15 cellular contexts compared by ENCODE assay signal in genomic region chrX:118493653-118494297, GRCh38. TPM values are rescaled to one million over a fixed set of nuclear protein-coding genes. Genes with fewer than 3 reads are reported as not detected.
DNase-seq lines count a peak whose midpoint lies in the region; ATAC-seq and TF ChIP-seq lines count a peak whose summit lies in the region.
"Had no signal": no experiment of that assay in that cellular context is flagged by ENCODE, and none has a peak within 500 bp of the region (broad histone marks: within the 10 kb centered on the region; RNA-seq: fewer than 3 reads in every experiment).

No MANE protein-coding gene starts in this region.

- no peak for ATAC-seq in activated CD4-positive, alpha-beta T cell treated with anti-CD3 and anti-CD28 coated beads for 36 hours
- no peak for ATAC-seq in PC-3

- H3K4me3 ChIP-seq in PC-3 (ENCODE audit: low read length) (no peak overlapping the region), coronary artery (no peak overlapping the region)

- H3K4me2 ChIP-seq in PC-3 (ENCODE audit: low read length), result no peak overlapping the region

- H3K27ac ChIP-seq in PC-3 (ENCODE audit: low read length) (no peak overlapping the region), coronary artery (no peak overlapping the region)
- H3K27ac ChIP-seq: 22Rv1 had no signal

- H3K4me1 ChIP-seq in PC-3 (ENCODE audit: insufficient read depth, low read length), result no peaks in the 10 kb centered on the region
- H3K4me1 ChIP-seq: BE2C had no signal

- peak overlapping the region; percentile 24 for H3K27ac Mint-ChIP-seq in activated CD4-positive, alpha-beta T cell treated with anti-CD3 and anti-CD28 coated beads for 36 hours
- peak overlapping the region; percentile 28 for H3K27ac Mint-ChIP-seq in dendritic cell treated with granulocyte-macrophage colony-stimulating factor and Interleukin-4, amounts not matched to agents 40 ng/mL and 50 ng/mL, for 4 days
- no peak overlapping the region for H3K27ac Mint-ChIP-seq in mesothelial cell of epicardium

- no TSS peak for BruUV-seq in PC-3 (replicated peaks; lab: Mats Ljungman, UMichigan)

- H4K20me1 ChIP-seq in PC-3 (ENCODE audit: low read length), result no peaks in the 10 kb centered on the region

- H3K36me3 ChIP-seq in PC-3 (ENCODE audit: low read depth, low read length), result no peaks in the 10 kb centered on the region
- H3K36me3 ChIP-seq: BE2C had no signal

- CTCF ChIA-PET in activated CD4-positive, alpha-beta T cell treated with anti-CD3 and anti-CD28 coated beads for 36 hours (lab: Charles Lee), result no interaction called here
- CTCF ChIA-PET in PC-3 (lab: Charles Lee), result no interaction called here

- no peak overlapping the region for H3K9ac ChIP-seq in PC-3 (ENCODE audit: low read length)

- peaks cover 9% of the 10 kb centered on the region for H3K36me3 Mint-ChIP-seq in activated CD4-positive, alpha-beta T cell treated with anti-CD3 and anti-CD28 coated beads for 36 hours (ENCODE audit: low read depth)
- H3K36me3 Mint-ChIP-seq in dendritic cell treated with granulocyte-macrophage colony-stimulating factor and Interleukin-4, amounts not matched to agents 40 ng/mL and 50 ng/mL, for 4 days (ENCODE audit: low read depth), result peaks cover 20% of the 10 kb centered on the region
- H3K36me3 Mint-ChIP-seq in mesothelial cell of epicardium, result no peaks in the 10 kb centered on the region

- no peaks in the 10 kb centered on the region for H3K79me2 ChIP-seq in PC-3 (ENCODE audit: low read length)

- no peak overlapping the region for H3K4me3 Mint-ChIP-seq in activated CD4-positive, alpha-beta T cell treated with anti-CD3 and anti-CD28 coated beads for 36 hours
- no peak overlapping the region for H3K4me3 Mint-ChIP-seq in dendritic cell treated with granulocyte-macrophage colony-stimulating factor and Interleukin-4, amounts not matched to agents 40 ng/mL and 50 ng/mL, for 4 days
- H3K4me3 Mint-ChIP-seq in mesothelial cell of epicardium, result no peak overlapping the region

- H3K9me3 ChIP-seq in PC-3 (ENCODE audit: low read length), result no peaks in the 10 kb centered on the region
- H3K9me3 ChIP-seq: BE2C had no signal

- H3K27me3 ChIP-seq in PC-3 (ENCODE audit: low read length), result no peaks in the 10 kb centered on the region
- H3K27me3 ChIP-seq: BE2C had no signal

- H3K4me1 Mint-ChIP-seq in activated CD4-positive, alpha-beta T cell treated with anti-CD3 and anti-CD28 coated beads for 36 hours, result peaks cover 15% of the 10 kb centered on the region
- H3K4me1 Mint-ChIP-seq in dendritic cell treated with granulocyte-macrophage colony-stimulating factor and Interleukin-4, amounts not matched to agents 40 ng/mL and 50 ng/mL, for 4 days (ENCODE audit: low read depth), result peaks cover 16% of the 10 kb centered on the region
- H3K4me1 Mint-ChIP-seq in mesothelial cell of epicardium, result peaks cover 16% of the 10 kb centered on the region

- TF ChIP-seq CTCF in PC-3 (conservative IDR thresholded peaks at IDR 0.05; ENCODE audit: low read depth, low read length) (no peak), mesothelial cell of epicardium (IDR thresholded peaks at IDR 0.05; ENCODE audit: unreplicated experiment) (no peak), coronary artery (IDR thresholded peaks at IDR 0.05) (no peak)

- POLR2A ChIA-PET in activated CD4-positive, alpha-beta T cell treated with anti-CD3 and anti-CD28 coated beads for 36 hours (lab: Charles Lee), result no interaction called here
- POLR2A ChIA-PET in PC-3 (lab: Charles Lee; ENCODE audit: unreplicated experiment), result no interaction called here

- DNase-seq in activated CD4-positive, alpha-beta T cell treated with anti-CD3 and anti-CD28 coated beads for 36 hours, result no peak
- no peak for DNase-seq in activated CD4-positive, alpha-beta T cell treated with anti-CD3 and anti-CD28 coated beads for 48 hours
- peak; percentile 3 for DNase-seq in PC-3
- no peak for DNase-seq in GDM1 (lab: John Stamatoyannopoulos, UW)
- no peak for DNase-seq in T1000 (lab: John Stamatoyannopoulos, UW)
- no peak for DNase-seq in mesothelial cell of epicardium (ENCODE audit: low spot score in 2 of 2, unreplicated experiment in 2 of 2)
- no peak for DNase-seq in coronary artery (ENCODE audit: low spot score)
- DNase-seq: BE2C, KBM-7, NCI-H1417 treated with DMSO at 0.1 percent for 48 hours, NCI-H1930, NCI-H526 treated with DMSO at 0.1 percent for 48 hours, SIG-M5 had no signal

- no peaks in the 10 kb centered on the region for H3K9me2 ChIP-seq in PC-3 (replicated peaks; ENCODE audit: low read length)

- no peaks in the 10 kb centered on the region for H3K9me3 Mint-ChIP-seq in activated CD4-positive, alpha-beta T cell treated with anti-CD3 and anti-CD28 coated beads for 36 hours (ENCODE audit: low read depth)
- no peaks in the 10 kb centered on the region for H3K9me3 Mint-ChIP-seq in dendritic cell treated with granulocyte-macrophage colony-stimulating factor and Interleukin-4, amounts not matched to agents 40 ng/mL and 50 ng/mL, for 4 days
- peaks cover 24% of the 10 kb centered on the region for H3K9me3 Mint-ChIP-seq in mesothelial cell of epicardium

- H2AFZ ChIP-seq in PC-3 (ENCODE audit: low read length), result no peak overlapping the region

- intact Hi-C loops in activated CD4-positive, alpha-beta T cell treated with anti-CD3 and anti-CD28 coated beads for 36 hours (cut with DNase I, micrococcal nuclease), result no loop called here
- intact Hi-C loops in PC-3 (cut with micrococcal nuclease), result no loop called here
- intact Hi-C loops in dendritic cell treated with granulocyte-macrophage colony-stimulating factor and Interleukin-4, amounts not matched to agents 40 ng/mL and 50 ng/mL, for 4 days (cut with micrococcal nuclease), result no loop called here

- no peaks in the 10 kb centered on the region for H3F3A ChIP-seq in PC-3 (ENCODE audit: low read length, unreplicated experiment)

- H3K27me3 Mint-ChIP-seq in activated CD4-positive, alpha-beta T cell treated with anti-CD3 and anti-CD28 coated beads for 36 hours, result no peaks in the 10 kb centered on the region
- no peaks in the 10 kb centered on the region for H3K27me3 Mint-ChIP-seq in dendritic cell treated with granulocyte-macrophage colony-stimulating factor and Interleukin-4, amounts not matched to agents 40 ng/mL and 50 ng/mL, for 4 days
- H3K27me3 Mint-ChIP-seq in mesothelial cell of epicardium (ENCODE audit: low read depth), result no peaks in the 10 kb centered on the region

RNA-seq across cellular contexts. Expression of gene DOCK11, which starts 1.8 kb away (rescaled TPM):
- 10 to 100 TPM; 37.2 to 47.3 TPM for total RNA-seq in activated CD4-positive, alpha-beta T cell treated with anti-CD3 and anti-CD28 coated beads for 36 hours
- 3.0 TPM in 2 replicates for total RNA-seq in PC-3 (2014; rRNA removed)
- total RNA-seq in mesothelial cell of epicardium, result 53.6 to 58.2 TPM (median 56.7 TPM) in 3 replicates
